7 cellular contexts compared by ENCODE assay signal in genomic region chr3:112074616-112075497, GRCh38. TPM values are rescaled to one million over a fixed set of nuclear protein-coding genes. Genes with fewer than 3 reads are reported as not detected.
DNase-seq lines count a peak whose midpoint lies in the region; ATAC-seq, FAIRE-seq and TF ChIP-seq lines count a peak whose summit lies in the region.

No MANE protein-coding gene starts in this region.

- H3K36me3 ChIP-seq in kidney (ENCODE audit: control insufficient read depth in 1 of 2, insufficient read depth in 2 of 2, low read length in 2 of 2): no peaks in the 10 kb centered on the region

- H3K9me3 ChIP-seq in kidney (ENCODE audit: control insufficient read depth in 1 of 2, low read length in 2 of 2): no peaks in the 10 kb centered on the region

- peak overlapping the region; percentile 50 for H3K4me3 Mint-ChIP-seq in activated T-helper 2 cell treated with anti-CD3 and anti-CD28 coated beads, Interferon-gamma antibody, Interleukin-2, Interleukin-4, amounts not matched to agents 10 μg/mL and 5 μg/mL and 100 μg/mL, durations not matched to agents 14 hours and 24 hours and 36 hours (ENCODE audit: low read depth)

- no peak overlapping the region for H3K27ac ChIP-seq in kidney (ENCODE audit: low read depth in 2 of 2, low read length in 2 of 2)

- peak overlapping the region; percentile 74 for H3K27ac Mint-ChIP-seq in activated T-helper 2 cell treated with anti-CD3 and anti-CD28 coated beads, Interferon-gamma antibody, Interleukin-2, Interleukin-4, amounts not matched to agents 10 μg/mL and 5 μg/mL and 100 μg/mL, durations not matched to agents 14 hours and 24 hours and 36 hours

- DNase-seq in NCI-H2171 (lab: John Stamatoyannopoulos, UW): peak; percentile 65
- DNase-seq in activated T-helper 2 cell treated with anti-CD3 and anti-CD28 coated beads, Interferon-gamma antibody, Interleukin-2, Interleukin-4, amounts not matched to agents 10 μg/mL and 5 μg/mL and 100 μg/mL, durations not matched to agents 14 hours and 24 hours and 36 hours (ENCODE audit: low spot score): peak; percentile 46
- peak; percentile 79 for DNase-seq in kidney
- DNase-seq in cerebellar cortex (ENCODE audit: low spot score): no peak
- no peak for DNase-seq in GM19238 (ENCODE audit: insufficient read length, low spot score)

- no peak for TF ChIP-seq CTCF in kidney (IDR thresholded peaks at IDR 0.05; ENCODE audit: borderline replicate concordance, extremely low read depth, insufficient read depth)

- H3K9ac ChIP-seq in kidney (ENCODE audit: low read length in 2 of 2): no peak overlapping the region

- intact Hi-C loops in activated T-helper 2 cell treated with anti-CD3 and anti-CD28 coated beads, Interferon-gamma antibody, Interleukin-2, Interleukin-4, amounts not matched to agents 10 μg/mL and 5 μg/mL and 100 μg/mL, durations not matched to agents 14 hours and 24 hours and 36 hours (cut with micrococcal nuclease): loop anchor here (1.0 kb wide), 2 partner anchors 11 to 19 kb away; partner anchors contain the start of gene C3orf52
- intact Hi-C loops in kidney (cut with DNase I): no loop called here

- peaks cover under 1% of the 10 kb centered on the region for H3K27me3 Mint-ChIP-seq in activated T-helper 2 cell treated with anti-CD3 and anti-CD28 coated beads, Interferon-gamma antibody, Interleukin-2, Interleukin-4, amounts not matched to agents 10 μg/mL and 5 μg/mL and 100 μg/mL, durations not matched to agents 14 hours and 24 hours and 36 hours (ENCODE audit: low read depth)

- no peak for FAIRE-seq in kidney (lab: Jason Lieb, UNC)

- H3K4me3 ChIP-seq in kidney (ENCODE audit: low read length in 2 of 2): no peak overlapping the region

- H3K4me1 Mint-ChIP-seq in activated T-helper 2 cell treated with anti-CD3 and anti-CD28 coated beads, Interferon-gamma antibody, Interleukin-2, Interleukin-4, amounts not matched to agents 10 μg/mL and 5 μg/mL and 100 μg/mL, durations not matched to agents 14 hours and 24 hours and 36 hours (ENCODE audit: low read depth): peaks cover 46% of the 10 kb centered on the region

- H3K9me3 Mint-ChIP-seq in activated T-helper 2 cell treated with anti-CD3 and anti-CD28 coated beads, Interferon-gamma antibody, Interleukin-2, Interleukin-4, amounts not matched to agents 10 μg/mL and 5 μg/mL and 100 μg/mL, durations not matched to agents 14 hours and 24 hours and 36 hours: peaks cover 9% of the 10 kb centered on the region

- peaks cover 8% of the 10 kb centered on the region for H3K36me3 Mint-ChIP-seq in activated T-helper 2 cell treated with anti-CD3 and anti-CD28 coated beads, Interferon-gamma antibody, Interleukin-2, Interleukin-4, amounts not matched to agents 10 μg/mL and 5 μg/mL and 100 μg/mL, durations not matched to agents 14 hours and 24 hours and 36 hours (ENCODE audit: low read depth)

- peaks cover 0 to 3% of the 10 kb centered on the region in 2 donors for H3K4me1 ChIP-seq in kidney (ENCODE audit: control insufficient read depth in 1 of 2, insufficient read depth in 1 of 2, low read depth in 1 of 2, low read length in 2 of 2)

- ATAC-seq in GM18502 (IDR thresholded peaks at IDR 0.05; ENCODE audit: poor library complexity, unreplicated experiment) (peak; percentile 97), HG02623 (IDR thresholded peaks at IDR 0.05; ENCODE audit: unreplicated experiment) (peak; percentile 88)

RNA-seq across cellular contexts. Expression of gene C3orf52, which starts 11.3 kb away (rescaled TPM):
- total RNA-seq in activated T-helper 2 cell treated with anti-CD3 and anti-CD28 coated beads, Interferon-gamma antibody, Interleukin-2, Interleukin-4, amounts not matched to agents 10 μg/mL and 5 μg/mL and 100 μg/mL, durations not matched to agents 14 hours and 24 hours and 36 hours: 11.7 and 13.3 TPM in 2 replicates
- total RNA-seq in kidney: 5.2 TPM
- polyA plus RNA-seq in kidney (ENCODE audit: insufficient read depth, low read depth, low replicate concordance): 3.8 TPM

RNA-seq across cellular contexts. Expression of gene TMPRSS7, which starts 40.3 kb away (rescaled TPM):
- total RNA-seq in activated T-helper 2 cell treated with anti-CD3 and anti-CD28 coated beads, Interferon-gamma antibody, Interleukin-2, Interleukin-4, amounts not matched to agents 10 μg/mL and 5 μg/mL and 100 μg/mL, durations not matched to agents 14 hours and 24 hours and 36 hours: not detected in 2 replicates
- not detected for total RNA-seq in kidney
- polyA plus RNA-seq in kidney (ENCODE audit: insufficient read depth, low read depth, low replicate concordance): not detected

RNA-seq across cellular contexts. Expression of gene GCSAM, which starts 58.2 kb away (rescaled TPM):
- total RNA-seq in activated T-helper 2 cell treated with anti-CD3 and anti-CD28 coated beads, Interferon-gamma antibody, Interleukin-2, Interleukin-4, amounts not matched to agents 10 μg/mL and 5 μg/mL and 100 μg/mL, durations not matched to agents 14 hours and 24 hours and 36 hours: 1.6 and 1.9 TPM in 2 replicates
- total RNA-seq in kidney: 0.88 TPM
- polyA plus RNA-seq in kidney (ENCODE audit: insufficient read depth, low read depth, low replicate concordance): not detected

Comparison
In these comparisons a context has a peak if more than half of its experiments do, and no peak if none do; other contexts are left out.
1. DNase-seq: peak in NCI-H2171 (single experiment), activated T-helper 2 cell treated with anti-CD3 and anti-CD28 coated beads, Interferon-gamma antibody, Interleukin-2, Interleukin-4, amounts not matched to agents 10 μg/mL and 5 μg/mL and 100 μg/mL, durations not matched to agents 14 hours and 24 hours and 36 hours (single experiment) and kidney (single experiment); none in cerebellar cortex (single experiment) and GM19238 (single experiment).